In genomic region chr5:24391816-24392215, GRCh38 we compare ENCODE assay signal across 24 cellular contexts.
"Had no signal": no experiment of that assay in that cellular context is flagged by ENCODE, and none has a peak within 500 bp of the region (broad histone marks: within the 10 kb centered on the region; RNA-seq: fewer than 3 reads in every experiment).

No MANE protein-coding gene starts in this region.

- H3K27ac ChIP-seq: breast epithelium, SJCRH30, VCaP had no signal

- H3K4me1 ChIP-seq: breast epithelium, SJCRH30 had no signal

- H3K27me3 Mint-ChIP-seq: activated CD4-positive, alpha-beta memory T cell treated with anti-CD3 and anti-CD28 coated beads, Interleukin-2, amount 10 ng/mL, durations not matched to agents 7 days and 5 days; activated T-helper 17 cell treated with anti-CD3 and anti-CD28 coated beads, Interleukin-2, amount 50 U/mL, for 72 hours; T-helper 17 cell had no signal

- H3K4me3 Mint-ChIP-seq: activated CD4-positive, alpha-beta memory T cell treated with anti-CD3 and anti-CD28 coated beads, Interleukin-2, amount 10 ng/mL, durations not matched to agents 7 days and 5 days; activated naive CD4-positive, alpha-beta T cell treated with anti-CD3 and anti-CD28 coated beads for 36 hours; activated T-helper 17 cell treated with anti-CD3 and anti-CD28 coated beads, Interleukin-2, amount 50 U/mL, for 72 hours; T-helper 17 cell had no signal

- DNase-seq: activated CD4-positive, alpha-beta memory T cell treated with anti-CD3 and anti-CD28 coated beads, Interleukin-2, amount 10 ng/mL, durations not matched to agents 7 days and 5 days; activated CD4-positive, alpha-beta T cell treated with anti-CD3 and anti-CD28 coated beads, Interleukin-2, amount 50 U/mL, for 1 hour; activated CD4-positive, CD25-positive, alpha-beta regulatory T cell; activated gamma-delta T cell; activated naive CD4-positive, alpha-beta T cell treated with anti-CD3 and anti-CD28 coated beads for 36 hours; activated T-cell treated with anti-CD3 and anti-CD28 coated beads for 4 hours; activated T-cell treated with anti-CD3 and anti-CD28 coated beads, Interleukin-2, amount 50 U/mL, for 48 hours; aorta; caudate nucleus; MG63; NCI-H1105 treated with DMSO at 0.1 percent for 48 hours; NCI-H146; NCI-H187 treated with DMSO at 0.1 percent for 48 hours; NCI-H2081 treated with DMSO at 0.1 percent for 48 hours; NCI-H446; NCI-H524; OCI-M1; RPMI8226; SJCRH30; T-helper 17 cell; T-helper 9 cell had no signal

- H3K27ac Mint-ChIP-seq: activated CD4-positive, alpha-beta memory T cell treated with anti-CD3 and anti-CD28 coated beads, Interleukin-2, amount 10 ng/mL, durations not matched to agents 7 days and 5 days; activated naive CD4-positive, alpha-beta T cell treated with anti-CD3 and anti-CD28 coated beads for 36 hours; activated T-helper 17 cell treated with anti-CD3 and anti-CD28 coated beads, Interleukin-2, amount 50 U/mL, for 72 hours; T-helper 17 cell had no signal

- H3K27me3 ChIP-seq: breast epithelium, MG63, SJCRH30 had no signal

- H3K36me3 ChIP-seq: breast epithelium, MG63, SJCRH30 had no signal

- H3K4me1 Mint-ChIP-seq: activated CD4-positive, alpha-beta memory T cell treated with anti-CD3 and anti-CD28 coated beads, Interleukin-2, amount 10 ng/mL, durations not matched to agents 7 days and 5 days; activated T-helper 17 cell treated with anti-CD3 and anti-CD28 coated beads, Interleukin-2, amount 50 U/mL, for 72 hours; T-helper 17 cell had no signal

- H3K4me3 ChIP-seq: breast epithelium, MG63, SJCRH30 had no signal

- H3K9me3 ChIP-seq: SJCRH30 had no signal
